ENCODE assay signal across 8 cellular contexts in genomic region chr7:6589151-6589828, GRCh38. TPM values are rescaled to one million over a fixed set of nuclear protein-coding genes. Genes with fewer than 3 reads are reported as not detected.
DNase-seq lines count a peak whose midpoint lies in the region; ATAC-seq, FAIRE-seq and TF ChIP-seq lines count a peak whose summit lies in the region.

No MANE protein-coding gene starts in this region.

- no peak for FAIRE-seq in urothelium cell line (lab: Jason Lieb, UNC)

- intact Hi-C loops in CD4-positive, alpha-beta memory T cell (cut with micrococcal nuclease): loop anchor here (5.0 kb wide), 1 partner anchor 268 kb away; no protein-coding TSS in a partner anchor

- no peaks in the 10 kb centered on the region for H3K27me3 ChIP-seq in CD4-positive, alpha-beta memory T cell (ENCODE audit: insufficient read depth, low read length)
- H3K27me3 ChIP-seq in NT2/D1 (ENCODE audit: insufficient read depth, insufficient read length): no peaks in the 10 kb centered on the region
- no peaks in the 10 kb centered on the region for H3K27me3 ChIP-seq in effector memory CD4-positive, alpha-beta T cell (replicated peaks; ENCODE audit: control insufficient read depth, insufficient read depth, low read length, poor library complexity, severe bottlenecking)

- no peak overlapping the region for H3K27ac ChIP-seq in CD4-positive, alpha-beta memory T cell (ENCODE audit: low read depth, low read length)
- H3K27ac ChIP-seq in effector memory CD4-positive, alpha-beta T cell (ENCODE audit: insufficient read depth, low read length, poor library complexity, severe bottlenecking): peak overlapping the region; percentile 78

- peak overlapping the region in 1 of 2 donors; percentile 92 for H3K4me3 ChIP-seq in CD4-positive, alpha-beta memory T cell (ENCODE audit: low read length in 2 of 2)
- peak overlapping the region; percentile 97 for H3K4me3 ChIP-seq in NT2/D1 (ENCODE audit: insufficient read length, low read depth)
- H3K4me3 ChIP-seq in effector memory CD4-positive, alpha-beta T cell (ENCODE audit: insufficient read depth, low read depth, low read length, poor library complexity, severe bottlenecking): no peak overlapping the region

- H3K9me3 Mint-ChIP-seq in CD4-positive, alpha-beta memory T cell: no peaks in the 10 kb centered on the region
- no peaks in the 10 kb centered on the region for H3K9me3 Mint-ChIP-seq in osteocyte (ENCODE audit: unreplicated experiment)

- peaks cover 22 to 53% of the 10 kb centered on the region in 2 donors for H3K36me3 Mint-ChIP-seq in CD4-positive, alpha-beta memory T cell
- H3K36me3 Mint-ChIP-seq in osteocyte (ENCODE audit: unreplicated experiment): peaks cover 35% of the 10 kb centered on the region

- peaks cover 10 to 40% (median 20%) of the 10 kb centered on the region in 4 donors for H3K4me1 Mint-ChIP-seq in CD4-positive, alpha-beta memory T cell
- peaks cover 15% of the 10 kb centered on the region for H3K4me1 Mint-ChIP-seq in osteocyte (ENCODE audit: unreplicated experiment)

- peaks cover 36% of the 10 kb centered on the region for H3K36me3 ChIP-seq in CD4-positive, alpha-beta memory T cell (ENCODE audit: insufficient read depth, low read length)
- peaks cover 62% of the 10 kb centered on the region for H3K36me3 ChIP-seq in NT2/D1 (ENCODE audit: insufficient read depth, insufficient read length, low read length)
- H3K36me3 ChIP-seq in effector memory CD4-positive, alpha-beta T cell (ENCODE audit: control insufficient read depth, insufficient read depth, low read length): peaks cover 20% of the 10 kb centered on the region

- no peak for TF ChIP-seq CTCF in osteocyte (IDR thresholded peaks at IDR 0.05)

- H3K4me1 ChIP-seq in CD4-positive, alpha-beta memory T cell (ENCODE audit: insufficient read depth, low read length): peaks cover 23% of the 10 kb centered on the region
- peaks cover 2% of the 10 kb centered on the region for H3K4me1 ChIP-seq in NT2/D1 (ENCODE audit: insufficient read depth, insufficient read length)
- H3K4me1 ChIP-seq in effector memory CD4-positive, alpha-beta T cell (ENCODE audit: control insufficient read depth, insufficient read depth, low read length, poor library complexity, severe bottlenecking): peaks cover 16% of the 10 kb centered on the region

- H3K9me3 ChIP-seq in CD4-positive, alpha-beta memory T cell (ENCODE audit: control insufficient read depth in 1 of 2, low read length in 2 of 2): no peaks in the 10 kb centered on the region
- no peaks in the 10 kb centered on the region for H3K9me3 ChIP-seq in NT2/D1 (ENCODE audit: insufficient read depth, low read length)
- no peaks in the 10 kb centered on the region for H3K9me3 ChIP-seq in effector memory CD4-positive, alpha-beta T cell (ENCODE audit: control insufficient read depth, low read length)

- H3K4me3 Mint-ChIP-seq in CD4-positive, alpha-beta memory T cell: peak overlapping the region; percentile 58 to 75 (median 68)
- peak overlapping the region; percentile 68 for H3K4me3 Mint-ChIP-seq in osteocyte (ENCODE audit: unreplicated experiment)

- no peaks in the 10 kb centered on the region for H3K27me3 Mint-ChIP-seq in CD4-positive, alpha-beta memory T cell
- H3K27me3 Mint-ChIP-seq in osteocyte (ENCODE audit: unreplicated experiment): no peaks in the 10 kb centered on the region

- ATAC-seq in GM21619 (IDR thresholded peaks at IDR 0.05; ENCODE audit: unreplicated experiment): no peak
- no peak for ATAC-seq in GM21528 (IDR thresholded peaks at IDR 0.05; ENCODE audit: low FRiP score, unreplicated experiment)

- H3K27ac Mint-ChIP-seq in CD4-positive, alpha-beta memory T cell: peak overlapping the region in 6 of 7 donors; percentile 42 to 94 (median 86)
- H3K27ac Mint-ChIP-seq in osteocyte (ENCODE audit: unreplicated experiment): peak overlapping the region; percentile 47

- peak overlapping the region; percentile 68 for H3K9ac ChIP-seq in NT2/D1 (ENCODE audit: insufficient read length, low read depth)

- CTCF ChIA-PET in CD4-positive, alpha-beta memory T cell (lab: Charles Lee; ENCODE audit: partially characterized antibody): interaction anchor here (1.0 to 1.9 kb wide), 3 partner anchors 12 to 268 kb away, joined by 3 to 10 read pairs (median 3); partner anchors contain the start of gene ZDHHC4

- POLR2A ChIA-PET in CD4-positive, alpha-beta memory T cell (lab: Charles Lee; ENCODE audit: partially characterized antibody): interaction anchor here (1.0 to 3.5 kb wide), 8 partner anchors 11 to 142 kb away, joined by 3 to 33 read pairs (median 4); partner anchors contain the start of genes DAGLB and ZDHHC4

- no peak for DNase-seq in CD4-positive, alpha-beta memory T cell
- DNase-seq in NT2/D1 (ENCODE audit: low read depth, low spot score) (no peak), osteocyte (ENCODE audit: extremely low spot score, unreplicated experiment) (no peak), urothelium cell line (ENCODE audit: low spot score) (no peak)
- DNase-seq in effector memory CD4-positive, alpha-beta T cell: no peak
- DNase-seq in activated effector memory CD4-positive, alpha-beta T cell treated with anti-CD3 and anti-CD28 coated beads, Interleukin-2, amount 50 U/mL, for 16 hours: no peak

RNA-seq across cellular contexts. Expression of gene INTS15, which starts 0.5 kb away (rescaled TPM):
- 10 to 100 TPM; 56.6 to 62.1 TPM for total RNA-seq in CD4-positive, alpha-beta memory T cell
- polyA plus RNA-seq in CD4-positive, alpha-beta memory T cell: 10 to 100 TPM; 25.4 to 37.5 TPM
- 36.5 and 40.3 TPM in 2 replicates for total RNA-seq in osteocyte

RNA-seq across cellular contexts. Expression of gene ZDHHC4, which starts 12.0 kb away (rescaled TPM):
- total RNA-seq in CD4-positive, alpha-beta memory T cell: 10 to 100 TPM; 31.6 to 31.9 TPM
- polyA plus RNA-seq in CD4-positive, alpha-beta memory T cell: 10 to 100 TPM; 52.2 to 80.8 TPM
- 62.2 and 63.5 TPM in 2 replicates for total RNA-seq in osteocyte

RNA-seq across cellular contexts. Expression of gene ZNF853, which starts 26.1 kb away (rescaled TPM):
- 1 to 10 TPM; 2.0 to 2.2 TPM for total RNA-seq in CD4-positive, alpha-beta memory T cell
- polyA plus RNA-seq in CD4-positive, alpha-beta memory T cell: 1 to 10 TPM in 1 of 2 donors, under 1 TPM in 1; 0.34 to 1.9 TPM
- total RNA-seq in osteocyte: 18.2 and 18.3 TPM in 2 replicates

RNA-seq across cellular contexts. Expression of gene GRID2IP, which starts 38.0 kb away (rescaled TPM):
- under 1 TPM; 0.47 to 0.81 TPM for total RNA-seq in CD4-positive, alpha-beta memory T cell
- under 1 TPM; 0.04 to 0.10 TPM for polyA plus RNA-seq in CD4-positive, alpha-beta memory T cell
- 0.10 and 0.13 TPM in 2 replicates for total RNA-seq in osteocyte

RNA-seq across cellular contexts. Expression of gene ZNF316, which starts 47.8 kb away (rescaled TPM):
- 10 to 100 TPM; 59.4 to 62.0 TPM for total RNA-seq in CD4-positive, alpha-beta memory T cell
- 1 to 10 TPM in 1 of 2 donors, under 1 TPM in 1; 0.45 to 5.8 TPM for polyA plus RNA-seq in CD4-positive, alpha-beta memory T cell
- 32.7 and 34.6 TPM in 2 replicates for total RNA-seq in osteocyte
